In the genomic region with DNA sequence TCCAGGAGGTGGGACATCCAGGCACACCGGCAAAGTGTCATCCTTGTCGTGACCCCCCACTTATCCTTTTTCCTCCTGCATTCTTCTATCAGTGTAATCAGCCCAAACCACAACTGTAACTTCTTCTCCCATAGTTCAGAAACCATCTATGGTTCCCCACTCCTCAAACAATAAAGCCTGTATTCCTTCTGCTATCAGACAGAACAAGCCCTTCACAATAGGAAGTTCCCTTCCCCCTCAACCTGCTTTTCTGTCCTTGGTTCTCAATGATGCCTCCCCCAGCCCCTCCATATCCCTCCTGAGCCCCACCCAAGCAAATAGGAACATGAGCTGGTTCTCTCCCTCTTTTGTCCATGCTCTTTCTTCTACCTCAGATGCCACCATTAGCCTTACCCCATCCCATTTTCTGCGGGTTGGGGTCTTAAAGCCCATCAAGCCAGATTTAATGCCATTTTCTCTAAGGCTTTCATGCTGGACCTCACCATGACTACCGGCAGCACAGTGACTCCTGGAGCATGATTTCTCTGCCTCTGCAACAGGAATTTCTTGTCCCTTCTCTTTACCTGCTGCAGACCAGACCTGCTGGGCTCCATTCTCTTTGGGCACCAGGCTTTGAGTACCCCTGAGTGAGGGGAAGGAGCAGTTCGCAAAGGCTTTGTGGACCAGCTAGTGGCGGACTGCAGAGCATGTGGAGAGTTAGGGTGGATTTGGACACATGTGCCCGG, we compare ENCODE assay signal across 17 cellular contexts.
DNase-seq lines count a peak whose midpoint lies in the region; FAIRE-seq and TF ChIP-seq lines count a peak whose summit lies in the region.
"Had no signal": no experiment of that assay in that cellular context is flagged by ENCODE, and none has a peak within 500 bp of the region (broad histone marks: within the 10 kb centered on the region; RNA-seq: fewer than 3 reads in every experiment).

No MANE protein-coding gene starts in this region.

- H4K20me1 ChIP-seq in astrocyte (ENCODE audit: insufficient read depth, low read length): no peaks in the 10 kb centered on the region
- peaks cover 42% of the 10 kb centered on the region for H4K20me1 ChIP-seq in neural progenitor cell (ENCODE audit: low read depth)
- H4K20me1 ChIP-seq: BLaER1 treated with 17β-estradiol and CSF1 and Interleukin-3, amounts not matched to agents 10 nM and 100 nM had no signal

- H3K9ac ChIP-seq in astrocyte (ENCODE audit: low read length) (no peak overlapping the region), neural progenitor cell (no peak overlapping the region)
- H3K9ac ChIP-seq: BLaER1 treated with 17β-estradiol and CSF1 and Interleukin-3, amounts not matched to agents 10 nM and 100 nM; GM23248 had no signal

- peak overlapping the region; percentile 54 for H3K27ac Mint-ChIP-seq in astrocyte (ENCODE audit: unreplicated experiment)
- H3K27ac Mint-ChIP-seq in neural progenitor cell: peak overlapping the region; percentile 30
- H3K27ac Mint-ChIP-seq: CD4-positive, CD25-positive, alpha-beta regulatory T cell had no signal

- peaks cover 12% of the 10 kb centered on the region for H3K9me3 Mint-ChIP-seq in astrocyte (ENCODE audit: unreplicated experiment)
- peaks cover 8% of the 10 kb centered on the region for H3K9me3 Mint-ChIP-seq in neural progenitor cell

- H3K9me3 ChIP-seq in astrocyte (ENCODE audit: insufficient read depth, low read depth, low read length) (no peaks in the 10 kb centered on the region), neural progenitor cell (ENCODE audit: low read depth) (no peaks in the 10 kb centered on the region)

- DNase-seq in CMK (ENCODE audit: low read depth): peak; percentile 61
- no peak for DNase-seq in astrocyte (ENCODE audit: low read depth)
- DNase-seq in left kidney (ENCODE audit: low read depth, low spot score): peak; percentile 65
- no peak for DNase-seq in neural progenitor cell (ENCODE audit: low spot score)
- DNase-seq in NCI-H2029 treated with DMSO at 0.1 percent for 48 hours (lab: John Stamatoyannopoulos, UW): no peak
- DNase-seq in ACHN: no peak
- DNase-seq in stimulated activated CD4-positive, alpha-beta T cell treated with anti-CD3 and anti-CD28 coated beads, Interleukin-15, amount 100 ng/mL, for 24 hours: no peak
- DNase-seq: AML-193; CD4-positive, CD25-positive, alpha-beta regulatory T cell; DMS79 treated with DMSO at 0.1 percent for 48 hours; EL; GM23248; H7; IMR-90 had no signal

- H3K36me3 ChIP-seq in astrocyte (ENCODE audit: insufficient read depth, low read length) (no peaks in the 10 kb centered on the region), neural progenitor cell (no peaks in the 10 kb centered on the region)
- H3K36me3 ChIP-seq: BLaER1 treated with 17β-estradiol and CSF1 and Interleukin-3, amounts not matched to agents 10 nM and 100 nM had no signal

- peaks cover 46% of the 10 kb centered on the region for H3K27me3 ChIP-seq in astrocyte (ENCODE audit: insufficient read depth, low read length)
- peaks cover 89% of the 10 kb centered on the region for H3K27me3 ChIP-seq in neural progenitor cell

- H3K4me2 ChIP-seq in astrocyte (ENCODE audit: low read length) (no peak overlapping the region), neural progenitor cell (no peak overlapping the region)

- no peak overlapping the region for H3K4me3 ChIP-seq in astrocyte (ENCODE audit: insufficient read depth, low read depth, low read length)
- no peak overlapping the region for H3K4me3 ChIP-seq in neural progenitor cell
- H3K4me3 ChIP-seq: BLaER1 treated with 17β-estradiol and CSF1 and Interleukin-3, amounts not matched to agents 10 nM and 100 nM; GM23248 had no signal

- no peak overlapping the region for H3K27ac ChIP-seq in astrocyte (ENCODE audit: low read depth, low read length)
- no peak overlapping the region for H3K27ac ChIP-seq in neural progenitor cell
- H3K27ac ChIP-seq: BLaER1 treated with 17β-estradiol and CSF1 and Interleukin-3, amounts not matched to agents 10 nM and 100 nM; GM23248 had no signal

- in situ Hi-C loops in ACHN (cut with HindIII; ENCODE audit: low pct_ligation_motif_present, low pct_unique_long_range_greater_than_20kb, low sequenced_read_pairs): no loop called here

- peaks cover 25% of the 10 kb centered on the region for H3F3A ChIP-seq in neural progenitor cell (ENCODE audit: low read depth)

- H3K79me2 ChIP-seq in astrocyte (ENCODE audit: insufficient read depth, low read length) (no peaks in the 10 kb centered on the region), neural progenitor cell (ENCODE audit: low read depth) (no peaks in the 10 kb centered on the region)

- peaks cover 5% of the 10 kb centered on the region for H3K4me1 Mint-ChIP-seq in astrocyte (ENCODE audit: low read depth, unreplicated experiment)
- H3K4me1 Mint-ChIP-seq in neural progenitor cell: peaks cover 31% of the 10 kb centered on the region

- TF ChIP-seq CTCF in astrocyte (IDR thresholded peaks at IDR 0.05; ENCODE audit: insufficient read depth, low read depth, low read length): no peak
- TF ChIP-seq CTCF in neural progenitor cell (IDR thresholded peaks at IDR 0.05): no peak

- peaks cover 3% of the 10 kb centered on the region for H3K36me3 Mint-ChIP-seq in astrocyte (ENCODE audit: low read depth, unreplicated experiment)
- H3K36me3 Mint-ChIP-seq in neural progenitor cell: peaks cover 2% of the 10 kb centered on the region
- H3K36me3 Mint-ChIP-seq: CD4-positive, CD25-positive, alpha-beta regulatory T cell had no signal

- no peaks in the 10 kb centered on the region for H3K4me1 ChIP-seq in astrocyte (ENCODE audit: insufficient read depth, low read length)
- H3K4me1 ChIP-seq in neural progenitor cell: peaks cover 36% of the 10 kb centered on the region

- H2AFZ ChIP-seq in astrocyte (ENCODE audit: low read depth, low read length): no peak overlapping the region
- no peak overlapping the region for H2AFZ ChIP-seq in neural progenitor cell (replicated peaks)
- H2AFZ ChIP-seq: GM23248 had no signal

- no peak for FAIRE-seq in astrocyte (lab: Jason Lieb, UNC)
- FAIRE-seq: G401.6, GM12891 had no signal

- H3K4me3 Mint-ChIP-seq in astrocyte (ENCODE audit: unreplicated experiment): no peak overlapping the region
- peak overlapping the region; percentile 18 for H3K4me3 Mint-ChIP-seq in neural progenitor cell

- H3K27me3 Mint-ChIP-seq in astrocyte (ENCODE audit: low read depth, unreplicated experiment) (peaks cover 52% of the 10 kb centered on the region), neural progenitor cell (ENCODE audit: insufficient read depth, low read depth) (peaks cover 43% of the 10 kb centered on the region)

Comparison
In these comparisons a context has a peak if more than half of its experiments do, and no peak if none do; other contexts are left out.
1. DNase-seq: peak in CMK (single experiment) and left kidney (single experiment); none in astrocyte (single experiment), neural progenitor cell (single experiment), NCI-H2029 treated with DMSO at 0.1 percent for 48 hours (single experiment), ACHN (single experiment) and stimulated activated CD4-positive, alpha-beta T cell treated with anti-CD3 and anti-CD28 coated beads, Interleukin-15, amount 100 ng/mL, for 24 hours (single experiment).